In genomic region chr7:87876040-87876758, GRCh38 we compare ENCODE assay signal across 1 cellular context.
TF ChIP-seq lines count a peak whose summit lies in the region.

Gene DBF4, plus strand, starts transcription at chr7:87876493. Its CDS starts 240 bp downstream, at chr7:87876733.
A gene with protein sequence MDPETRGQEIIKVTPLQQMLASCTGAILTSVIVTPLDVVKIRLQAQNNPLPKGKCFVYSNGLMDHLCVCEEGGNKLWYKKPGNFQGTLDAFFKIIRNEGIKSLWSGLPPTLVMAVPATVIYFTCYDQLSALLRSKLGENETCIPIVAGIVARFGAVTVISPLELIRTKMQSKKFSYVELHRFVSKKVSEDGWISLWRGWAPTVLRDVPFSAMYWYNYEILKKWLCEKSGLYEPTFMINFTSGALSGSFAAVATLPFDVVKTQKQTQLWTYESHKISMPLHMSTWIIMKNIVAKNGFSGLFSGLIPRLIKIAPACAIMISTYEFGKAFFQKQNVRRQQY (minus strand): TSS chr7:87876360. CDS start chr7:87858727, 17,633 bp downstream.

TF ChIP-seq in HepG2, 621 proteins besides CTCF, POLR2A, EP300 and RAD21 (continued from another document and continues in another):
- TF ChIP-seq, protein P1, sequence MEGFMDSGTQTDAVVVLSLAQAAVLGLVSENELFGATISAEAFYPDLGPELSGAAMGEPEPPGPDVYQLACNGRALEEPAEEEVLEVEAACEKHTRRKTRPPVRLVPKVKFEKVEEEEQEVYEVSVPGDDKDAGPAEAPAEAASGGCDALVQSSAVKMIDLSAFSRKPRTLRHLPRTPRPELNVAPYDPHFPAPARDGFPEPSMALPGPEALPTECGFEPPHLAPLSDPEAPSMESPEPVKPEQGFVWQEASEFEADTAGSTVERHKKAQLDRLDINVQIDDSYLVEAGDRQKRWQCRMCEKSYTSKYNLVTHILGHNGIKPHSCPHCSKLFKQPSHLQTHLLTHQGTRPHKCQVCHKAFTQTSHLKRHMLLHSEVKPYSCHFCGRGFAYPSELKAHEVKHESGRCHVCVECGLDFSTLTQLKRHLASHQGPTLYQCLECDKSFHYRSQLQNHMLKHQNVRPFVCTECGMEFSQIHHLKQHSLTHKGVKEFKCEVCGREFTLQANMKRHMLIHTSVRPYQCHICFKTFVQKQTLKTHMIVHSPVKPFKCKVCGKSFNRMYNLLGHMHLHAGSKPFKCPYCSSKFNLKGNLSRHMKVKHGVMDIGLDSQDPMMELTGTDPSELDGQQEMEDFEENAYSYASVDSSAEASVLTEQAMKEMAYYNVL (CRISPR knock-in tag; IDR thresholded peaks at IDR 0.05; ENCODE audit: borderline replicate concordance) = peak; percentile 55; the same call in 1 of the 2 replicates
- no peak; the same call in 1 of the 2 replicates for TF ChIP-seq ZNF235 (CRISPR knock-in tag; IDR thresholded peaks at IDR 0.05; ENCODE audit: borderline replicate concordance)
- TF ChIP-seq, protein P2, sequence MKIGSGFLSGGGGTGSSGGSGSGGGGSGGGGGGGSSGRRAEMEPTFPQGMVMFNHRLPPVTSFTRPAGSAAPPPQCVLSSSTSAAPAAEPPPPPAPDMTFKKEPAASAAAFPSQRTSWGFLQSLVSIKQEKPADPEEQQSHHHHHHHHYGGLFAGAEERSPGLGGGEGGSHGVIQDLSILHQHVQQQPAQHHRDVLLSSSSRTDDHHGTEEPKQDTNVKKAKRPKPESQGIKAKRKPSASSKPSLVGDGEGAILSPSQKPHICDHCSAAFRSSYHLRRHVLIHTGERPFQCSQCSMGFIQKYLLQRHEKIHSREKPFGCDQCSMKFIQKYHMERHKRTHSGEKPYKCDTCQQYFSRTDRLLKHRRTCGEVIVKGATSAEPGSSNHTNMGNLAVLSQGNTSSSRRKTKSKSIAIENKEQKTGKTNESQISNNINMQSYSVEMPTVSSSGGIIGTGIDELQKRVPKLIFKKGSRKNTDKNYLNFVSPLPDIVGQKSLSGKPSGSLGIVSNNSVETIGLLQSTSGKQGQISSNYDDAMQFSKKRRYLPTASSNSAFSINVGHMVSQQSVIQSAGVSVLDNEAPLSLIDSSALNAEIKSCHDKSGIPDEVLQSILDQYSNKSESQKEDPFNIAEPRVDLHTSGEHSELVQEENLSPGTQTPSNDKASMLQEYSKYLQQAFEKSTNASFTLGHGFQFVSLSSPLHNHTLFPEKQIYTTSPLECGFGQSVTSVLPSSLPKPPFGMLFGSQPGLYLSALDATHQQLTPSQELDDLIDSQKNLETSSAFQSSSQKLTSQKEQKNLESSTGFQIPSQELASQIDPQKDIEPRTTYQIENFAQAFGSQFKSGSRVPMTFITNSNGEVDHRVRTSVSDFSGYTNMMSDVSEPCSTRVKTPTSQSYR (CRISPR knock-in tag; IDR thresholded peaks at IDR 0.05; ENCODE audit: borderline replicate concordance) = peak; percentile 73; the same call in 1 of the 2 replicates
- TF ChIP-seq SSRP1 (CRISPR knock-in tag; IDR thresholded peaks at IDR 0.05) = no peak
- TF ChIP-seq ZNF430 (CRISPR knock-in tag; IDR thresholded peaks at IDR 0.05) = peak; percentile 68
- peak; percentile 51; the same call in 1 of the 2 replicates for TF ChIP-seq MED13 (CRISPR knock-in tag; IDR thresholded peaks at IDR 0.05)
- peak; percentile 5; the same call in 1 of the 2 replicates for TF ChIP-seq ETV5 (CRISPR knock-in tag; IDR thresholded peaks at IDR 0.05; ENCODE audit: borderline replicate concordance)
- no peak for TF ChIP-seq ZNF609 (CRISPR knock-in tag; IDR thresholded peaks at IDR 0.05; ENCODE audit: borderline replicate concordance)
- peak; percentile 90 for TF ChIP-seq ZNF772 (CRISPR knock-in tag; IDR thresholded peaks at IDR 0.05)
- TF ChIP-seq TRIM22 (IDR thresholded peaks at IDR 0.05) = no peak
- TF ChIP-seq ELK4 (CRISPR knock-in tag; IDR thresholded peaks at IDR 0.05; ENCODE audit: borderline replicate concordance) = no peak
- TF ChIP-seq HNF1B (CRISPR knock-in tag; IDR thresholded peaks at IDR 0.05) = peak; percentile 61; the same call in 1 of the 2 replicates
- TF ChIP-seq KLF9 (CRISPR knock-in tag; IDR thresholded peaks at IDR 0.05; ENCODE audit: low read depth) = no peak
- no peak for TF ChIP-seq EED (CRISPR knock-in tag; IDR thresholded peaks at IDR 0.05)
- no peak for TF ChIP-seq TFAP4 (IDR thresholded peaks at IDR 0.05; ENCODE audit: borderline replicate concordance, low read depth)
- TF ChIP-seq SPEN (CRISPR knock-in tag; IDR thresholded peaks at IDR 0.05; ENCODE audit: low read depth) = peak; percentile 84; the same call in 1 of the 2 replicates
- no peak for TF ChIP-seq CBX5 (CRISPR knock-in tag; IDR thresholded peaks at IDR 0.05; ENCODE audit: borderline replicate concordance)
- no peak for TF ChIP-seq GATA4 (IDR thresholded peaks at IDR 0.05; ENCODE audit: borderline replicate concordance, low read depth)
- TF ChIP-seq, protein P3, sequence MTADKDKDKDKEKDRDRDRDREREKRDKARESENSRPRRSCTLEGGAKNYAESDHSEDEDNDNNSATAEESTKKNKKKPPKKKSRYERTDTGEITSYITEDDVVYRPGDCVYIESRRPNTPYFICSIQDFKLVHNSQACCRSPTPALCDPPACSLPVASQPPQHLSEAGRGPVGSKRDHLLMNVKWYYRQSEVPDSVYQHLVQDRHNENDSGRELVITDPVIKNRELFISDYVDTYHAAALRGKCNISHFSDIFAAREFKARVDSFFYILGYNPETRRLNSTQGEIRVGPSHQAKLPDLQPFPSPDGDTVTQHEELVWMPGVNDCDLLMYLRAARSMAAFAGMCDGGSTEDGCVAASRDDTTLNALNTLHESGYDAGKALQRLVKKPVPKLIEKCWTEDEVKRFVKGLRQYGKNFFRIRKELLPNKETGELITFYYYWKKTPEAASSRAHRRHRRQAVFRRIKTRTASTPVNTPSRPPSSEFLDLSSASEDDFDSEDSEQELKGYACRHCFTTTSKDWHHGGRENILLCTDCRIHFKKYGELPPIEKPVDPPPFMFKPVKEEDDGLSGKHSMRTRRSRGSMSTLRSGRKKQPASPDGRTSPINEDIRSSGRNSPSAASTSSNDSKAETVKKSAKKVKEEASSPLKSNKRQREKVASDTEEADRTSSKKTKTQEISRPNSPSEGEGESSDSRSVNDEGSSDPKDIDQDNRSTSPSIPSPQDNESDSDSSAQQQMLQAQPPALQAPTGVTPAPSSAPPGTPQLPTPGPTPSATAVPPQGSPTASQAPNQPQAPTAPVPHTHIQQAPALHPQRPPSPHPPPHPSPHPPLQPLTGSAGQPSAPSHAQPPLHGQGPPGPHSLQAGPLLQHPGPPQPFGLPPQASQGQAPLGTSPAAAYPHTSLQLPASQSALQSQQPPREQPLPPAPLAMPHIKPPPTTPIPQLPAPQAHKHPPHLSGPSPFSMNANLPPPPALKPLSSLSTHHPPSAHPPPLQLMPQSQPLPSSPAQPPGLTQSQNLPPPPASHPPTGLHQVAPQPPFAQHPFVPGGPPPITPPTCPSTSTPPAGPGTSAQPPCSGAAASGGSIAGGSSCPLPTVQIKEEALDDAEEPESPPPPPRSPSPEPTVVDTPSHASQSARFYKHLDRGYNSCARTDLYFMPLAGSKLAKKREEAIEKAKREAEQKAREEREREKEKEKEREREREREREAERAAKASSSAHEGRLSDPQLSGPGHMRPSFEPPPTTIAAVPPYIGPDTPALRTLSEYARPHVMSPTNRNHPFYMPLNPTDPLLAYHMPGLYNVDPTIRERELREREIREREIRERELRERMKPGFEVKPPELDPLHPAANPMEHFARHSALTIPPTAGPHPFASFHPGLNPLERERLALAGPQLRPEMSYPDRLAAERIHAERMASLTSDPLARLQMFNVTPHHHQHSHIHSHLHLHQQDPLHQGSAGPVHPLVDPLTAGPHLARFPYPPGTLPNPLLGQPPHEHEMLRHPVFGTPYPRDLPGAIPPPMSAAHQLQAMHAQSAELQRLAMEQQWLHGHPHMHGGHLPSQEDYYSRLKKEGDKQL (CRISPR knock-in tag; IDR thresholded peaks at IDR 0.05; ENCODE audit: low read depth) = 0 out of 2 replicates have a peak, but pooled peaks have one; percentile 55
- no peak for TF ChIP-seq ZBTB34 (CRISPR knock-in tag; IDR thresholded peaks at IDR 0.05)
- TF ChIP-seq JUND (CRISPR knock-in tag; IDR thresholded peaks at IDR 0.05) = no peak
- TF ChIP-seq NFE2 (CRISPR knock-in tag; IDR thresholded peaks at IDR 0.05) = no peak
- TF ChIP-seq YEATS2 (CRISPR knock-in tag; IDR thresholded peaks at IDR 0.05; ENCODE audit: borderline replicate concordance) = peak; percentile 49; the same call in 1 of the 2 replicates
- TF ChIP-seq ZBTB3 (CRISPR knock-in tag; IDR thresholded peaks at IDR 0.05; ENCODE audit: borderline replicate concordance, low read depth) = no peak
- TF ChIP-seq NFYB (CRISPR knock-in tag; IDR thresholded peaks at IDR 0.05) = no peak
- peak; percentile 30 for TF ChIP-seq SP2 (CRISPR knock-in tag; IDR thresholded peaks at IDR 0.05)
- TF ChIP-seq RELA (CRISPR knock-in tag; IDR thresholded peaks at IDR 0.05) = no peak
- no peak for TF ChIP-seq U2AF1 (optimal IDR thresholded peaks at IDR 0.05; ENCODE audit: low read depth, low read length)
- no peak; the same call in 1 of the 2 replicates for TF ChIP-seq ZNF143 (CRISPR knock-in tag; IDR thresholded peaks at IDR 0.05)
- TF ChIP-seq ZNF331 (CRISPR knock-in tag; IDR thresholded peaks at IDR 0.05) = 0 out of 2 replicates have a peak, but pooled peaks have one; percentile 22
- no peak for TF ChIP-seq KDM4B (CRISPR knock-in tag; IDR thresholded peaks at IDR 0.05)
